In the genomic region with DNA sequence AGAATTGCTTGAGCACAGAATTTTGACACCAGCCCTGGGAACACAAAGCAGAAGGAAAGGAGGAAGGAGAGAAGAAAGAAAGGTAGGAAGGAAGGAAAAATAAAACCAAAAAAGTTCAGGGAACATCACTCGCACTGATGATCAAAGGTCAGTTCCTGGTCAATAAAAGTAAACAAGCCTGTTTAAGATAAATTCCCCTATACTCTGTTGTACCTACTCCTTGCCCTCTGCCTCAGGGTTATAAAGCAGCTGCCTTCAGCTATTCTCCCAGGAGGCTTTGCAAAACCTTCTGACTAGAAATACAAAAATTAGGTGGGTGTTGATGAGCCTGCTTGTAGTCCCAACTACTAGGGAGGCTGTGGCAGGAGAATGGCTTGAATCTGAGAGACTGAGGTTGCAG, we compare ENCODE assay signal across 23 cellular contexts. TPM values are rescaled to one million over a fixed set of nuclear protein-coding genes. Genes with fewer than 3 reads are reported as not detected.
DNase-seq lines count a peak whose midpoint lies in the region; ATAC-seq, FAIRE-seq and TF ChIP-seq lines count a peak whose summit lies in the region.
"Had no signal": no experiment of that assay in that cellular context is flagged by ENCODE, and none has a peak within 500 bp of the region (broad histone marks: within the 10 kb centered on the region; RNA-seq: fewer than 3 reads in every experiment).

No MANE protein-coding gene starts in this region.

- H3K36me3 ChIP-seq in Caco-2 (ENCODE audit: control insufficient read depth, insufficient read depth, low read length) (no peaks in the 10 kb centered on the region), Peyer's patch (no peaks in the 10 kb centered on the region), HAP-1 (replicated peaks) (peaks cover 5% of the 10 kb centered on the region; the same call in 1 of the 2 replicates), pancreas (no peaks in the 10 kb centered on the region)
- H3K36me3 ChIP-seq: SJCRH30 had no signal

- ATAC-seq in pancreas, result no peak
- ATAC-seq: Panc1, SK-N-SH treated with all-trans-retinoic acid at 6 μM for 48 hours had no signal

- H3K4me1 Mint-ChIP-seq in Caco-2 (ENCODE audit: low read depth, unreplicated experiment) (peaks cover 7% of the 10 kb centered on the region), progenitor cell of endocrine pancreas (ENCODE audit: low read depth) (peaks cover 20% of the 10 kb centered on the region)

- TF ChIP-seq POLR2A in Peyer's patch (IDR thresholded peaks at IDR 0.05), result no peak

- BruUV-seq in Caco-2 (replicated peaks; lab: Mats Ljungman, UMichigan), result no TSS peak

- CTCF ChIA-PET in Caco-2 (lab: Charles Lee), result no interaction called here

- H3K4me1 ChIP-seq in Caco-2 (no peaks in the 10 kb centered on the region), Peyer's patch (peaks cover 0 to 30% (median 1%) of the 10 kb centered on the region in 4 donors), HAP-1 (peaks cover 5% of the 10 kb centered on the region), pancreas (no peaks in the 10 kb centered on the region)
- H3K4me1 ChIP-seq: SJCRH30 had no signal

- no peaks in the 10 kb centered on the region for H3K27me3 Mint-ChIP-seq in Caco-2 (ENCODE audit: insufficient read depth, unreplicated experiment)
- no peaks in the 10 kb centered on the region for H3K27me3 Mint-ChIP-seq in progenitor cell of endocrine pancreas
- H3K27me3 Mint-ChIP-seq: CD4-positive, CD25-positive, alpha-beta regulatory T cell had no signal

- H3K9me3 ChIP-seq in Caco-2 (no peaks in the 10 kb centered on the region), Peyer's patch (no peaks in the 10 kb centered on the region), HAP-1 (no peaks in the 10 kb centered on the region), pancreas (no peaks in the 10 kb centered on the region)
- H3K9me3 ChIP-seq: SJCRH30 had no signal

- H3K9me3 Mint-ChIP-seq in Caco-2 (ENCODE audit: unreplicated experiment), result peaks cover 9% of the 10 kb centered on the region
- H3K9me3 Mint-ChIP-seq in progenitor cell of endocrine pancreas (ENCODE audit: low read depth), result no peaks in the 10 kb centered on the region

- WGBS in pancreas, 2 donors, result 4 to 16% methylated on average over 1 of the region's 1 CpG

- in situ Hi-C loops in HAP-1 (cut with MboI; ENCODE audit: low sequenced_read_pairs), result no loop called here

- H3K27ac ChIP-seq in Peyer's patch (peak overlapping the region in 3 of 4 donors; percentile 27 to 84 (median 53)), pancreas (no peak overlapping the region)
- H3K27ac ChIP-seq: GM23248, SJCRH30 had no signal

- intact Hi-C loops in Caco-2 (cut with micrococcal nuclease; ENCODE audit: unreplicated experiment), result no loop called here
- intact Hi-C loops in pancreas (cut with DNase I), result no loop called here

- FAIRE-seq in pancreas (lab: Jason Lieb, UNC), result no peak
- FAIRE-seq: D721Med, G401.6 had no signal

- H3K4me3 Mint-ChIP-seq in Caco-2 (ENCODE audit: unreplicated experiment) (no peak overlapping the region), progenitor cell of endocrine pancreas (ENCODE audit: low read depth) (no peak overlapping the region)
- H3K4me3 Mint-ChIP-seq: CD4-positive, CD25-positive, alpha-beta regulatory T cell had no signal

- TF ChIP-seq CTCF in Caco-2 (IDR thresholded peaks at IDR 0.05; ENCODE audit: insufficient read depth in 1 of 2, low read depth in 1 of 2, low read length in 1 of 2, severe bottlenecking in 1 of 2, unreplicated experiment in 1 of 2) (no peak), Peyer's patch (IDR thresholded peaks at IDR 0.05) (no peak), progenitor cell of endocrine pancreas (IDR thresholded peaks at IDR 0.05; ENCODE audit: unreplicated experiment) (no peak), pancreas (IDR thresholded peaks at IDR 0.05) (no peak)

- POLR2A ChIA-PET in Caco-2 (lab: Charles Lee), result no interaction called here

- H3K4me3 ChIP-seq in Caco-2 (ENCODE audit: low read depth, low read length), result no peak overlapping the region
- no peak overlapping the region for H3K4me3 ChIP-seq in Peyer's patch
- H3K4me3 ChIP-seq in HAP-1, result no peak overlapping the region
- H3K4me3 ChIP-seq in pancreas, result no peak overlapping the region
- H3K4me3 ChIP-seq: GM23248, SJCRH30 had no signal

- H3K36me3 Mint-ChIP-seq in Caco-2 (ENCODE audit: insufficient read depth, unreplicated experiment) (no peaks in the 10 kb centered on the region), progenitor cell of endocrine pancreas (ENCODE audit: insufficient read depth) (no peaks in the 10 kb centered on the region)
- H3K36me3 Mint-ChIP-seq: CD4-positive, CD25-positive, alpha-beta regulatory T cell had no signal

- DNase-seq in Caco-2 (no peak), Peyer's patch (no peak), islet precursor cell (peak; percentile 10), progenitor cell of endocrine pancreas (ENCODE audit: low spot score, unreplicated experiment) (no peak), NCI-H1436 treated with DMSO at 0.1 percent for 48 hours (lab: John Stamatoyannopoulos, UW) (no peak), HAP-1 (ENCODE audit: low spot score in 2 of 2) (no peak), pancreas (no peak)
- DNase-seq: CD4-positive, CD25-positive, alpha-beta regulatory T cell; GM23248; H7; KBM-7; MV-4-11; NCI-H1105 treated with DMSO at 0.1 percent for 48 hours; NCI-H1694; NCI-H2029 treated with DMSO at 0.1 percent for 48 hours; NCI-H2227 treated with DMSO at 0.1 percent for 48 hours; NCI-H510A; NCI-H69; SJCRH30 had no signal

- H3K27me3 ChIP-seq in Caco-2 (replicated peaks; ENCODE audit: control insufficient read depth, insufficient read depth, low read length) (no peaks in the 10 kb centered on the region), Peyer's patch (no peaks in the 10 kb centered on the region), HAP-1 (ENCODE audit: low read depth) (no peaks in the 10 kb centered on the region), pancreas (no peaks in the 10 kb centered on the region)
- H3K27me3 ChIP-seq: SJCRH30 had no signal

- H3K27ac Mint-ChIP-seq in Caco-2 (ENCODE audit: unreplicated experiment) (peak overlapping the region; percentile 17), progenitor cell of endocrine pancreas (peak overlapping the region; percentile 69)
- H3K27ac Mint-ChIP-seq: CD4-positive, CD25-positive, alpha-beta regulatory T cell had no signal

RNA-seq across cellular contexts. Expression of a gene that starts 14.9 kb away (rescaled TPM):
- total RNA-seq in Caco-2 (2022), result 22.6 and 23.7 TPM in 2 replicates
- total RNA-seq in Peyer's patch, result 100 to 1,000 TPM; 171 to 214 (median 193) TPM
- total RNA-seq in progenitor cell of endocrine pancreas, result 149 TPM in 2 replicates
- total RNA-seq in pancreas, result 10 to 100 TPM; 20.5 to 38.7 (median 32.8) TPM
- 10 to 100 TPM in 1 of 2 donors, 1 to 10 TPM in 1; 8.5 to 10.7 TPM for polyA plus RNA-seq in pancreas

Comparison
In these comparisons a context has a peak if more than half of its experiments do, and no peak if none do; other contexts are left out.
1. H3K27ac ChIP-seq: peak in Peyer's patch (3 of 4); none in pancreas (0 of 4).